ENCODE assay signal across 1 cellular context in genomic region chr2:227884511-227884947, GRCh38.
A peak's percentile ranks its signal among the peaks of the same experiment; 100 is the strongest.
TF ChIP-seq lines count a peak whose summit lies in the region.

No MANE protein-coding gene starts in this region.

TF ChIP-seq in HepG2, 621 proteins besides CTCF, POLR2A, EP300 and RAD21 (continued from another document):
- peak; percentile 66; the same call in 1 of the 2 replicates for TF ChIP-seq ZNF292 (CRISPR knock-in tag; IDR thresholded peaks at IDR 0.05; ENCODE audit: borderline replicate concordance, low read depth)
- TF ChIP-seq PLSCR1 (CRISPR knock-in tag; IDR thresholded peaks at IDR 0.05; ENCODE audit: borderline replicate concordance): no peak
- peak; percentile 58; the same call in 1 of the 2 replicates for TF ChIP-seq SMAD3 (CRISPR knock-in tag; IDR thresholded peaks at IDR 0.05)
- TF ChIP-seq FOXJ3 (CRISPR knock-in tag; IDR thresholded peaks at IDR 0.05; ENCODE audit: borderline replicate concordance): 0 out of 2 replicates have a peak, but pooled peaks have one; percentile 33
- TF ChIP-seq SRF (IDR thresholded peaks at IDR 0.05; ENCODE audit: low read depth, low read length): no peak
- TF ChIP-seq POGZ (CRISPR knock-in tag; IDR thresholded peaks at IDR 0.05): peak; percentile 54; the same call in 1 of the 2 replicates
- no peak for TF ChIP-seq JUN (CRISPR knock-in tag; IDR thresholded peaks at IDR 0.05)
- TF ChIP-seq KLF16 (CRISPR knock-in tag; IDR thresholded peaks at IDR 0.05): 0 out of 4 replicates have a peak, but pooled peaks of 1 of the 2 experiments have one; percentile 26
- no peak for TF ChIP-seq ZNF672 (CRISPR knock-in tag; IDR thresholded peaks at IDR 0.05)
- TF ChIP-seq RXRB (CRISPR knock-in tag; IDR thresholded peaks at IDR 0.05; ENCODE audit: borderline replicate concordance): peak; percentile 49; the same call in 1 of the 2 replicates
- no peak for TF ChIP-seq ZNF333 (CRISPR knock-in tag; IDR thresholded peaks at IDR 0.05; ENCODE audit: borderline replicate concordance)
- TF ChIP-seq, protein P1, sequence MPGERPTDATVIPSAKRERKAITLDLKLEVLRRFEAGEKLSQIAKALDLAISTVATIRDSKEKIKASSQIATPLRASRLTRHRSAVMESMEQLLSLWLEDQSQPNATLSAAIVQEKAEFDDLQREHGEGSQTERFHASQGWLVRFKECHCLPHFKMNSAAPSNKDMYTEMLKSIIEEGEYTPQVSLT (CRISPR knock-in tag; IDR thresholded peaks at IDR 0.05; ENCODE audit: borderline replicate concordance, low read depth): no peak
- TF ChIP-seq, protein P2, sequence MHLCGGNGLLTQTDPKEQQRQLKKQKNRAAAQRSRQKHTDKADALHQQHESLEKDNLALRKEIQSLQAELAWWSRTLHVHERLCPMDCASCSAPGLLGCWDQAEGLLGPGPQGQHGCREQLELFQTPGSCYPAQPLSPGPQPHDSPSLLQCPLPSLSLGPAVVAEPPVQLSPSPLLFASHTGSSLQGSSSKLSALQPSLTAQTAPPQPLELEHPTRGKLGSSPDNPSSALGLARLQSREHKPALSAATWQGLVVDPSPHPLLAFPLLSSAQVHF (CRISPR knock-in tag; IDR thresholded peaks at IDR 0.05): no peak
- TF ChIP-seq ZBTB38 (CRISPR knock-in tag; IDR thresholded peaks at IDR 0.05): peak; percentile 37; the same call in 1 of the 2 replicates
- peak; percentile 76 for TF ChIP-seq ELF1 (CRISPR knock-in tag; IDR thresholded peaks at IDR 0.05)
- TF ChIP-seq ZNF274 (CRISPR knock-in tag; IDR thresholded peaks at IDR 0.05): peak; percentile 75; the same call in 1 of the 2 replicates
- 0 out of 2 replicates have a peak, but pooled peaks have one; percentile 38 for TF ChIP-seq KLF6 (CRISPR knock-in tag; IDR thresholded peaks at IDR 0.05)
- TF ChIP-seq JUNB (CRISPR knock-in tag; IDR thresholded peaks at IDR 0.05; ENCODE audit: borderline replicate concordance): no peak
- TF ChIP-seq CHCHD3 (CRISPR knock-in tag; IDR thresholded peaks at IDR 0.05): no peak
- TF ChIP-seq CBX2 (IDR thresholded peaks at IDR 0.05; ENCODE audit: low read depth, low read length): no peak
- TF ChIP-seq CBX2 (CRISPR knock-in tag; IDR thresholded peaks at IDR 0.05; ENCODE audit: low read depth): no peak
- TF ChIP-seq, protein P3, sequence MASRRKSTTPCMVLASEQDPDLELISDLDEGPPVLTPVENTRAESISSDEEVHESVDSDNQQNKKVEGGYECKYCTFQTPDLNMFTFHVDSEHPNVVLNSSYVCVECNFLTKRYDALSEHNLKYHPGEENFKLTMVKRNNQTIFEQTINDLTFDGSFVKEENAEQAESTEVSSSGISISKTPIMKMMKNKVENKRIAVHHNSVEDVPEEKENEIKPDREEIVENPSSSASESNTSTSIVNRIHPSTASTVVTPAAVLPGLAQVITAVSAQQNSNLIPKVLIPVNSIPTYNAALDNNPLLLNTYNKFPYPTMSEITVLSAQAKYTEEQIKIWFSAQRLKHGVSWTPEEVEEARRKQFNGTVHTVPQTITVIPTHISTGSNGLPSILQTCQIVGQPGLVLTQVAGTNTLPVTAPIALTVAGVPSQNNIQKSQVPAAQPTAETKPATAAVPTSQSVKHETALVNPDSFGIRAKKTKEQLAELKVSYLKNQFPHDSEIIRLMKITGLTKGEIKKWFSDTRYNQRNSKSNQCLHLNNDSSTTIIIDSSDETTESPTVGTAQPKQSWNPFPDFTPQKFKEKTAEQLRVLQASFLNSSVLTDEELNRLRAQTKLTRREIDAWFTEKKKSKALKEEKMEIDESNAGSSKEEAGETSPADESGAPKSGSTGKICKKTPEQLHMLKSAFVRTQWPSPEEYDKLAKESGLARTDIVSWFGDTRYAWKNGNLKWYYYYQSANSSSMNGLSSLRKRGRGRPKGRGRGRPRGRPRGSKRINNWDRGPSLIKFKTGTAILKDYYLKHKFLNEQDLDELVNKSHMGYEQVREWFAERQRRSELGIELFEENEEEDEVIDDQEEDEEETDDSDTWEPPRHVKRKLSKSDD (CRISPR knock-in tag; IDR thresholded peaks at IDR 0.05; ENCODE audit: low read depth): no peak
- peak; percentile 37; the same call in 1 of the 2 replicates for TF ChIP-seq HOXA3 (CRISPR knock-in tag; IDR thresholded peaks at IDR 0.05)
- TF ChIP-seq KDM2A (CRISPR knock-in tag; IDR thresholded peaks at IDR 0.05; ENCODE audit: borderline replicate concordance, low read depth): peak; percentile 76
- TF ChIP-seq, protein P4, sequence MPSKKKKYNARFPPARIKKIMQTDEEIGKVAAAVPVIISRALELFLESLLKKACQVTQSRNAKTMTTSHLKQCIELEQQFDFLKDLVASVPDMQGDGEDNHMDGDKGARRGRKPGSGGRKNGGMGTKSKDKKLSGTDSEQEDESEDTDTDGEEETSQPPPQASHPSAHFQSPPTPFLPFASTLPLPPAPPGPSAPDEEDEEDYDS (CRISPR knock-in tag; IDR thresholded peaks at IDR 0.05): peak; percentile 68; the same call in 1 of the 2 replicates
- TF ChIP-seq POLR2G (IDR thresholded peaks at IDR 0.05; ENCODE audit: low read depth, low read length): no peak
- TF ChIP-seq HNRNPUL1 (IDR thresholded peaks at IDR 0.05; ENCODE audit: low read depth, low read length): no peak
- no peak for TF ChIP-seq DMTF1 (CRISPR knock-in tag; IDR thresholded peaks at IDR 0.05)
- TF ChIP-seq CERS6 (CRISPR knock-in tag; IDR thresholded peaks at IDR 0.05): no peak
- TF ChIP-seq GABPB1 (CRISPR knock-in tag; IDR thresholded peaks at IDR 0.05): peak; percentile 47; the same call in 1 of the 2 replicates
- peak; percentile 34; the same call in 1 of the 2 replicates for TF ChIP-seq RCOR2 (CRISPR knock-in tag; IDR thresholded peaks at IDR 0.05)
- peak; percentile 70; the same call in 1 of the 2 replicates for TF ChIP-seq ZNF331 (CRISPR knock-in tag; IDR thresholded peaks at IDR 0.05)
- peak; percentile 70 for TF ChIP-seq ERF (CRISPR knock-in tag; IDR thresholded peaks at IDR 0.05)
- 0 out of 2 replicates have a peak, but pooled peaks have one; percentile 49 for TF ChIP-seq ARID2 (CRISPR knock-in tag; IDR thresholded peaks at IDR 0.05; ENCODE audit: borderline replicate concordance)
- no peak for TF ChIP-seq EEA1 (CRISPR knock-in tag; IDR thresholded peaks at IDR 0.05; ENCODE audit: borderline replicate concordance)
- peak; percentile 40; the same call in 1 of the 2 replicates for TF ChIP-seq GATAD2A (CRISPR knock-in tag; IDR thresholded peaks at IDR 0.05)
- no peak for TF ChIP-seq IRX3 (CRISPR knock-in tag; IDR thresholded peaks at IDR 0.05; ENCODE audit: borderline replicate concordance, low read depth)
